ENCODE assay signal across 19 cellular contexts in the genomic region with DNA sequence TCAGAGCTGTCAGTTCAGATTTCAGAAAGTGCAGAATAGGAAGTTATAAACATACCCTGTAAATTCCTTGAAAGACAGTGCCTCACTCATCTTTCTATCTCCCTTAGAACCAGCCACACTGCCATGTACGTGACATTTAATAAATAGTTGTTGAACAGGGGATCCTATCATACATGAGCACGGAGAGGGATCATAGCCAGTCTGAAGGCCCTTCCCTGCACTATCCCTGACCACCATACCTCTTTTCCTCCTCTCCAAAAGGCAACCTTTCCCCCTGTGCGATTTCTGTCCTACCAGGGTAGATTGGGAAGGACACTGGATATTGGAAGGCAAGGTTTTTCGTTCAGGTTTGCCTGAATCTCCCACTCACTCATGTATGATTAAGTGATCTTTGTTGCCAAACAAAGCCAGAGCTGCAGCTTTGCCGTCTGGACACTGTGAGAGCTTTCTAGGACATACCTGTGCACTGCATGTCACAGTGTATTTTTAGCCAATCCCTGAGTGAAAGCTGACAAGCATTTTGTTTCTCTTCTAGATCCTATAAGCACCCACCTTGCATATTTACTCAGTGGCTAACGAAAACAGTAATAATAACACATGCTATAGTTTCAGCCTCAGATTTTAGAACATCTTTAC.
"Had no signal": no experiment of that assay in that cellular context is flagged by ENCODE, and none has a peak within 500 bp of the region (broad histone marks: within the 10 kb centered on the region; RNA-seq: fewer than 3 reads in every experiment).

No MANE protein-coding gene starts in this region.

- H3K9me3 ChIP-seq: ascending aorta, mucosa of descending colon, transverse colon, vagina had no signal

- H3K4me1 ChIP-seq: ascending aorta, foreskin keratinocyte, transverse colon, vagina had no signal

- ATAC-seq: foreskin keratinocyte; left lobe of liver; mucosa of descending colon; naive thymus-derived CD4-positive, alpha-beta T cell; T-cell had no signal

- H3K27me3 Mint-ChIP-seq: naive thymus-derived CD4-positive, alpha-beta T cell; T-cell had no signal

- H3K4me3 ChIP-seq: ascending aorta, coronary artery, mucosa of descending colon, transverse colon, vagina had no signal

- H3K36me3 Mint-ChIP-seq: naive thymus-derived CD4-positive, alpha-beta T cell; T-cell had no signal

- H3K4me1 Mint-ChIP-seq: naive thymus-derived CD4-positive, alpha-beta T cell; T-cell had no signal

- H3K27ac ChIP-seq: ascending aorta, coronary artery, foreskin keratinocyte, transverse colon, vagina had no signal

- H3K36me3 ChIP-seq: ascending aorta, transverse colon, vagina had no signal

- H3K4me3 Mint-ChIP-seq: activated naive CD4-positive, alpha-beta T cell treated with anti-CD3 and anti-CD28 coated beads for 36 hours; naive thymus-derived CD4-positive, alpha-beta T cell; T-cell had no signal

- DNase-seq: activated CD4-positive, alpha-beta T cell treated with anti-CD3 and anti-CD28 coated beads for 1 hour; activated CD4-positive, alpha-beta T cell treated with anti-CD3 and anti-CD28 coated beads, Interleukin-2, amount 50 U/mL, for 4 hours; activated naive CD4-positive, alpha-beta T cell treated with anti-CD3 and anti-CD28 coated beads for 36 hours; activated T-cell treated with anti-CD3 and anti-CD28 coated beads, Interleukin-2, amount 50 U/mL, for 1 hour; effector CD4-positive, alpha-beta T cell; foreskin keratinocyte; mucosa of descending colon; naive thymus-derived CD4-positive, alpha-beta T cell; small intestine; stimulated activated CD4-positive, alpha-beta T cell treated with anti-CD3 and anti-CD28 coated beads, Interleukin-4, amount 100 ng/mL, for 24 hours; stimulated activated naive CD4-positive, alpha-beta T cell; substantia nigra; T-cell; transverse colon had no signal

- H3K27ac Mint-ChIP-seq: activated naive CD4-positive, alpha-beta T cell treated with anti-CD3 and anti-CD28 coated beads for 36 hours; activated T-helper 2 cell treated with anti-CD3 and anti-CD28 coated beads, Interferon-gamma antibody, Interleukin-2, Interleukin-4, amounts not matched to agents 10 μg/mL and 5 μg/mL and 100 μg/mL, durations not matched to agents 14 hours and 24 hours and 36 hours; naive thymus-derived CD4-positive, alpha-beta T cell; T-cell had no signal

- H3K27me3 ChIP-seq: ascending aorta, foreskin keratinocyte, transverse colon, vagina had no signal
